9 cellular contexts compared by ENCODE assay signal in the genomic region with DNA sequence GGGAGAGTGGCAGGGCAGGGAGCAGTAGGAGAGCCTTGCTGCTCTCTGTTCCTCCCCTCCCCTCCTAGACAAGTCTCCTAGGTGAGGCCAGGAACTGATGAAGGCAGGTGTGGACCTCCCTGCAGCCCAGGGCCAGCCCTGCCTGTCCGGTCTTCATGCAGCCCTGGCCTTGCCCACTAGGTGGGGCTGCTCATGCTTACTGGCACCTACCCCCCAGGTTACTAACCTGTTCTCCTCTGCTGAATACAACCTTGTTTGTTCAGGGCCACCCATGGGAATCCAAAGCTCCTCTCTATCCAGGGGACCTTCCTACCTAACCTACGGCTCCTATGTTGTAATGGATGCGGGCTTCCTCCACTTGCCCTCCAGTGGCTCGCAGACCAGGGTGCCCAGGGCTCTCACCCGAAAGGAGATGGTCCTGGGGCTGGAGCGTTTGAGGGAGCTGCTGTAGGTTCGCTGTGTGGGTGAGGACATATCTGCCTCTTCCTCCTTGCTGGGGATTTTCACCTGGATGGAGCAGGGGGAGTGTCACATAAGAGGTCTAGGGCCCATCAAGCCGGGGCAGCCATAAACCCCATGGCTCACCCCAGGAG. TPM values are rescaled to one million over a fixed set of nuclear protein-coding genes. Genes with fewer than 3 reads are reported as not detected.
DNase-seq lines count a peak whose midpoint lies in the region; ATAC-seq and TF ChIP-seq lines count a peak whose summit lies in the region.
"Had no signal": no experiment of that assay in that cellular context is flagged by ENCODE, and none has a peak within 500 bp of the region (broad histone marks: within the 10 kb centered on the region; RNA-seq: fewer than 3 reads in every experiment).

No MANE protein-coding gene starts in this region.

- H3K27ac Mint-ChIP-seq in activated CD4-positive, alpha-beta T cell treated with anti-CD3 and anti-CD28 coated beads, Interleukin-2, amount 10 ng/mL, durations not matched to agents 7 days and 5 days = no peak overlapping the region

- H2AK5ac ChIP-seq in neuronal stem cell (ENCODE audit: low read depth, low read length) = peak overlapping the region; percentile 41

- no CpG with 5 or more reads among the region's 8 CpGs for WGBS in neuronal stem cell (ENCODE audit: extremely low coverage in 2 of 2, insufficient read length in 2 of 2, insufficient replicate concordance in 1 of 2), 2 donors

- H2BK120ac ChIP-seq in neuronal stem cell (ENCODE audit: low read depth, low read length) = no peak overlapping the region

- H3K4ac ChIP-seq in neuronal stem cell (ENCODE audit: low read length) = no peak overlapping the region

- H3K23ac ChIP-seq in neuronal stem cell (ENCODE audit: low read depth, low read length, poor library complexity) = peak overlapping the region; percentile 20

- peak overlapping the region; percentile 34 for H2BK12ac ChIP-seq in neuronal stem cell (ENCODE audit: low read length)

- H3K27ac ChIP-seq in neuronal stem cell (replicated peaks; ENCODE audit: low read length) = no peak overlapping the region

- peaks cover 0 to 14% of the 10 kb centered on the region in 2 donors for H3K4me1 ChIP-seq in neuronal stem cell (ENCODE audit: control insufficient read depth in 2 of 2, insufficient read depth in 1 of 2, low read depth in 1 of 2, low read length in 2 of 2)

- no peaks in the 10 kb centered on the region for H3K4me1 Mint-ChIP-seq in activated CD4-positive, alpha-beta T cell treated with anti-CD3 and anti-CD28 coated beads, Interleukin-2, amount 10 ng/mL, durations not matched to agents 7 days and 5 days
- H3K4me1 Mint-ChIP-seq: CD4-positive, alpha-beta memory T cell had no signal

- H3K9me3 Mint-ChIP-seq in activated CD4-positive, alpha-beta T cell treated with anti-CD3 and anti-CD28 coated beads, Interleukin-2, amount 10 ng/mL, durations not matched to agents 7 days and 5 days = no peaks in the 10 kb centered on the region
- H3K9me3 Mint-ChIP-seq: CD4-positive, alpha-beta memory T cell had no signal

- H3K36me3 ChIP-seq in neuronal stem cell (replicated peaks in 1 of 2; ENCODE audit: control insufficient read depth in 2 of 2, insufficient read depth in 2 of 2, low read length in 2 of 2) = no peaks in the 10 kb centered on the region

- H3K4me3 ChIP-seq in HFF-Myc (replicated peaks; ENCODE audit: low read depth, low read length) = no peak overlapping the region
- H3K4me3 ChIP-seq in neuronal stem cell (ENCODE audit: low read length in 2 of 2) = no peak overlapping the region

- CTCF ChIA-PET in activated CD4-positive, alpha-beta T cell treated with anti-CD3 and anti-CD28 coated beads, Interleukin-2, amount 10 ng/mL, durations not matched to agents 7 days and 5 days (lab: Charles Lee) = no interaction called here

- no peak overlapping the region for H4K91ac ChIP-seq in neuronal stem cell (ENCODE audit: low read depth, low read length, poor library complexity)

- no peaks in the 10 kb centered on the region for H3K9me3 ChIP-seq in neuronal stem cell (replicated peaks in 1 of 2; ENCODE audit: control insufficient read depth in 2 of 2, insufficient read depth in 1 of 2, low read depth in 1 of 2, low read length in 2 of 2)

- H3K36me3 Mint-ChIP-seq in activated CD4-positive, alpha-beta T cell treated with anti-CD3 and anti-CD28 coated beads, Interleukin-2, amount 10 ng/mL, durations not matched to agents 7 days and 5 days (ENCODE audit: low read depth) = no peaks in the 10 kb centered on the region
- H3K36me3 Mint-ChIP-seq: CD4-positive, alpha-beta memory T cell had no signal

- no peak overlapping the region for H2BK5ac ChIP-seq in neuronal stem cell (ENCODE audit: low read length)

- no peak overlapping the region for H3K9ac ChIP-seq in neuronal stem cell (ENCODE audit: low read depth, low read length, poor library complexity)

- no peak overlapping the region for H4K8ac ChIP-seq in neuronal stem cell (ENCODE audit: low read depth, low read length)

- no peak overlapping the region for H2AFZ ChIP-seq in neuronal stem cell (ENCODE audit: low read length)

- no peaks in the 10 kb centered on the region for H3K79me1 ChIP-seq in neuronal stem cell (ENCODE audit: low read depth, low read length)

- H3K18ac ChIP-seq in neuronal stem cell (ENCODE audit: low read length) = peak overlapping the region; percentile 89

- no peak overlapping the region for H3K4me2 ChIP-seq in neuronal stem cell (ENCODE audit: insufficient read depth, low read length, poor library complexity, severe bottlenecking)

- H2BK15ac ChIP-seq in neuronal stem cell (ENCODE audit: low read length) = peak overlapping the region; percentile 82

- no peaks in the 10 kb centered on the region for H3K27me3 Mint-ChIP-seq in activated CD4-positive, alpha-beta T cell treated with anti-CD3 and anti-CD28 coated beads, Interleukin-2, amount 10 ng/mL, durations not matched to agents 7 days and 5 days

- no peak overlapping the region for H3K14ac ChIP-seq in neuronal stem cell (ENCODE audit: low read length)

- peak; percentile 94 for TF ChIP-seq CTCF in HFF-Myc (IDR thresholded peaks at IDR 0.05; ENCODE audit: low read depth, low read length, missing control alignments)

- POLR2A ChIA-PET in activated CD4-positive, alpha-beta T cell treated with anti-CD3 and anti-CD28 coated beads, Interleukin-2, amount 10 ng/mL, durations not matched to agents 7 days and 5 days (lab: Charles Lee) = no interaction called here

- H3K4me3 Mint-ChIP-seq in activated CD4-positive, alpha-beta T cell treated with anti-CD3 and anti-CD28 coated beads, Interleukin-2, amount 10 ng/mL, durations not matched to agents 7 days and 5 days = no peak overlapping the region
- H3K4me3 Mint-ChIP-seq: CD4-positive, alpha-beta memory T cell had no signal

- ATAC-seq in esophagus mucosa = peak; percentile 72

- DNase-seq in NCI-H524 (lab: John Stamatoyannopoulos, UW) (peak; percentile 31 to 50), NCI-H524 treated with DMSO at 0.1 percent for 48 hours (lab: John Stamatoyannopoulos, UW) (no peak), HFF-Myc (ENCODE audit: extremely low read depth, low read depth) (no peak), NCI-H2029 treated with DMSO at 0.1 percent for 48 hours (lab: John Stamatoyannopoulos, UW) (peak; percentile 39), neuronal stem cell (ENCODE audit: low spot score) (no peak), NCI-H187 treated with DMSO at 0.1 percent for 48 hours (lab: John Stamatoyannopoulos, UW) (no peak)
- peak; percentile 48 for DNase-seq in activated CD4-positive, alpha-beta T cell treated with anti-CD3 and anti-CD28 coated beads, Interleukin-2, amount 10 ng/mL, durations not matched to agents 7 days and 5 days

- H3K27me3 ChIP-seq in neuronal stem cell (ENCODE audit: control insufficient read depth in 3 of 3, insufficient read depth in 3 of 3, low read depth in 1 of 3, low read length in 3 of 3) = peaks cover 0 to 18% (median 0%) of the 10 kb centered on the region in 3 experiments

RNA-seq across cellular contexts. Expression of gene TNNT2, which starts 7.9 kb away (rescaled TPM):
- not detected for total RNA-seq in activated CD4-positive, alpha-beta T cell treated with anti-CD3 and anti-CD28 coated beads, Interleukin-2, amount 10 ng/mL, durations not matched to agents 7 days and 5 days
- total RNA-seq in esophagus mucosa = 3.9 TPM
- polyA plus RNA-seq in neuronal stem cell (2013, experiment 1 of 2) = 8.6 TPM
- 10.2 TPM for polyA plus RNA-seq in neuronal stem cell (2013, experiment 2 of 2)
- total RNA-seq: CD4-positive, alpha-beta memory T cell had no signal
- polyA plus RNA-seq: CD4-positive, alpha-beta memory T cell had no signal

RNA-seq across cellular contexts. Expression of gene LAD1, which starts 13.7 kb away (rescaled TPM):
- total RNA-seq in activated CD4-positive, alpha-beta T cell treated with anti-CD3 and anti-CD28 coated beads, Interleukin-2, amount 10 ng/mL, durations not matched to agents 7 days and 5 days = not detected
- total RNA-seq in esophagus mucosa = 328 TPM
- polyA plus RNA-seq in neuronal stem cell (2013, experiment 1 of 2) = 0.86 TPM
- polyA plus RNA-seq in neuronal stem cell (2013, experiment 2 of 2) = 0.86 TPM
- polyA plus RNA-seq: CD4-positive, alpha-beta memory T cell had no signal

RNA-seq across cellular contexts. Expression of gene TNNI1, which starts 36.1 kb away (rescaled TPM):
- total RNA-seq in activated CD4-positive, alpha-beta T cell treated with anti-CD3 and anti-CD28 coated beads, Interleukin-2, amount 10 ng/mL, durations not matched to agents 7 days and 5 days = not detected
- not detected for total RNA-seq in esophagus mucosa
- polyA plus RNA-seq in neuronal stem cell (2013, experiment 1 of 2) = 3.6 TPM
- 3.4 TPM for polyA plus RNA-seq in neuronal stem cell (2013, experiment 2 of 2)
- total RNA-seq: CD4-positive, alpha-beta memory T cell had no signal
- polyA plus RNA-seq: CD4-positive, alpha-beta memory T cell had no signal

Comparison
In these comparisons a context has a peak if more than half of its experiments do, and no peak if none do; other contexts are left out.
1. DNase-seq: peak in NCI-H524 (2 of 2), NCI-H2029 treated with DMSO at 0.1 percent for 48 hours (single experiment) and activated CD4-positive, alpha-beta T cell treated with anti-CD3 and anti-CD28 coated beads, Interleukin-2, amount 10 ng/mL, durations not matched to agents 7 days and 5 days (single experiment); none in NCI-H524 treated with DMSO at 0.1 percent for 48 hours (single experiment), HFF-Myc (single experiment), neuronal stem cell (single experiment) and NCI-H187 treated with DMSO at 0.1 percent for 48 hours (single experiment).
2. RNA of gene LAD1, which starts 13.7 kb away (total RNA-seq): 328 TPM in esophagus mucosa (single experiment); not detected in activated CD4-positive, alpha-beta T cell treated with anti-CD3 and anti-CD28 coated beads, Interleukin-2, amount 10 ng/mL, durations not matched to agents 7 days and 5 days; every median in the first group is over 100 times any median in the second.